ENCODE assay signal across 21 cellular contexts in genomic region chr7:45054442-45054841, GRCh38. TPM values are rescaled to one million over a fixed set of nuclear protein-coding genes. Genes with fewer than 3 reads are reported as not detected.
DNase-seq lines count a peak whose midpoint lies in the region; ATAC-seq and TF ChIP-seq lines count a peak whose summit lies in the region.
"Had no signal": no experiment of that assay in that cellular context is flagged by ENCODE, and none has a peak within 500 bp of the region (broad histone marks: within the 10 kb centered on the region; RNA-seq: fewer than 3 reads in every experiment).

No MANE protein-coding gene starts in this region.

- no peaks in the 10 kb centered on the region for H3K27me3 Mint-ChIP-seq in activated T-cell treated with anti-CD3 and anti-CD28 coated beads, Interleukin-2, amount 50 U/mL, for 72 hours (ENCODE audit: low read depth)
- H3K27me3 Mint-ChIP-seq in chondrocyte (ENCODE audit: low read depth) (no peaks in the 10 kb centered on the region), osteocyte (ENCODE audit: unreplicated experiment) (no peaks in the 10 kb centered on the region)
- H3K27me3 Mint-ChIP-seq: activated naive CD8-positive, alpha-beta T cell treated with anti-CD3 and anti-CD28 coated beads, Interleukin-2, amount 10 ng/mL, durations not matched to agents 7 days and 5 days had no signal

- no peak for ATAC-seq in activated T-cell treated with anti-CD3 and anti-CD28 coated beads, Interleukin-2, amount 50 U/mL, for 72 hours (replicated peaks in 1 of 2)
- ATAC-seq in GM21526 (IDR thresholded peaks at IDR 0.05; ENCODE audit: low FRiP score, unreplicated experiment) = no peak
- ATAC-seq: HCT116, HepG2 had no signal

- H3K4me1 Mint-ChIP-seq in activated T-cell treated with anti-CD3 and anti-CD28 coated beads, Interleukin-2, amount 50 U/mL, for 72 hours (ENCODE audit: low read depth) = peaks cover 55% of the 10 kb centered on the region
- H3K4me1 Mint-ChIP-seq in chondrocyte (ENCODE audit: low read depth) (no peaks in the 10 kb centered on the region), osteocyte (ENCODE audit: unreplicated experiment) (peaks cover 11% of the 10 kb centered on the region)

- H3K9me3 Mint-ChIP-seq in activated T-cell treated with anti-CD3 and anti-CD28 coated beads, Interleukin-2, amount 50 U/mL, for 72 hours = peaks cover 0 to 2% of the 10 kb centered on the region in 2 donors
- H3K9me3 Mint-ChIP-seq in chondrocyte (ENCODE audit: low read depth) (peaks cover 3% of the 10 kb centered on the region), osteocyte (ENCODE audit: unreplicated experiment) (no peaks in the 10 kb centered on the region)
- H3K9me3 Mint-ChIP-seq: activated naive CD8-positive, alpha-beta T cell treated with anti-CD3 and anti-CD28 coated beads, Interleukin-2, amount 10 ng/mL, durations not matched to agents 7 days and 5 days had no signal

- DNase-seq in activated T-cell treated with anti-CD3 and anti-CD28 coated beads, Interleukin-2, amount 50 U/mL, for 72 hours = no peak
- no peak for DNase-seq in activated T-cell treated with anti-CD3 and anti-CD28 coated beads, Interleukin-2, amount 50 U/mL, for 48 hours
- DNase-seq in G401 (ENCODE audit: low spot score) = peak; percentile 65
- DNase-seq in chondrocyte (ENCODE audit: low spot score) = peak; percentile 48
- no peak for DNase-seq in osteocyte (ENCODE audit: extremely low spot score, unreplicated experiment)
- no peak for DNase-seq in NCI-H1105 treated with DMSO at 0.1 percent for 48 hours (lab: John Stamatoyannopoulos, UW)
- DNase-seq in NCI-H82 (lab: John Stamatoyannopoulos, UW) = no peak
- DNase-seq: activated CD4-positive, alpha-beta T cell treated with anti-CD3 and anti-CD28 coated beads, Interleukin-2, amount 50 U/mL, for 1 hour; activated CD8-positive, alpha-beta memory T cell treated with anti-CD3 and anti-CD28 coated beads, Interleukin-2, amount 50 U/mL, for 48 hours; activated naive CD8-positive, alpha-beta T cell treated with anti-CD3 and anti-CD28 coated beads, Interleukin-2, amount 10 ng/mL, durations not matched to agents 7 days and 5 days; cerebellar nuclear complex; NCI-H1048; NCI-H187 treated with DMSO at 0.1 percent for 48 hours; NCI-H524 treated with DMSO at 0.1 percent for 48 hours; nucleus accumbens; retina; stimulated activated naive CD4-positive, alpha-beta T cell treated with Interleukin-2 at 50 U/mL for 16 hours had no signal

- peak overlapping the region; percentile 10 for H3K27ac Mint-ChIP-seq in activated T-cell treated with anti-CD3 and anti-CD28 coated beads, Interleukin-2, amount 50 U/mL, for 72 hours
- no peak overlapping the region for H3K27ac Mint-ChIP-seq in chondrocyte (ENCODE audit: unreplicated experiment)
- peak overlapping the region; percentile 56 for H3K27ac Mint-ChIP-seq in osteocyte (ENCODE audit: unreplicated experiment)
- H3K27ac Mint-ChIP-seq: activated naive CD8-positive, alpha-beta T cell treated with anti-CD3 and anti-CD28 coated beads, Interleukin-2, amount 10 ng/mL, durations not matched to agents 7 days and 5 days had no signal

- H3K36me3 Mint-ChIP-seq in activated T-cell treated with anti-CD3 and anti-CD28 coated beads, Interleukin-2, amount 50 U/mL, for 72 hours (ENCODE audit: insufficient read depth in 2 of 2) = peaks cover 5 to 26% of the 10 kb centered on the region in 2 donors
- H3K36me3 Mint-ChIP-seq in chondrocyte (ENCODE audit: low read depth) = peaks cover 2% of the 10 kb centered on the region
- peaks cover 11% of the 10 kb centered on the region for H3K36me3 Mint-ChIP-seq in osteocyte (ENCODE audit: unreplicated experiment)

- in situ Hi-C loops in G401 (cut with HindIII; ENCODE audit: low sequenced_read_pairs) = no loop called here

- H3K4me3 Mint-ChIP-seq in activated T-cell treated with anti-CD3 and anti-CD28 coated beads, Interleukin-2, amount 50 U/mL, for 72 hours = no peak overlapping the region
- H3K4me3 Mint-ChIP-seq in chondrocyte (ENCODE audit: unreplicated experiment) (no peak overlapping the region), osteocyte (ENCODE audit: unreplicated experiment) (no peak overlapping the region)
- H3K4me3 Mint-ChIP-seq: activated naive CD8-positive, alpha-beta T cell treated with anti-CD3 and anti-CD28 coated beads, Interleukin-2, amount 10 ng/mL, durations not matched to agents 7 days and 5 days had no signal

- no peak for TF ChIP-seq CTCF in chondrocyte (IDR thresholded peaks at IDR 0.05)
- no peak for TF ChIP-seq CTCF in osteocyte (IDR thresholded peaks at IDR 0.05)

RNA-seq across cellular contexts. Expression of gene NACAD, which starts 34.3 kb away (rescaled TPM):
- total RNA-seq in activated T-cell treated with anti-CD3 and anti-CD28 coated beads, Interleukin-2, amount 50 U/mL, for 72 hours = under 1 TPM; 0.36 to 0.76 TPM
- not detected in 2 replicates for total RNA-seq in G401 (2014; rRNA removed; shearing (Covaris generic))
- total RNA-seq in chondrocyte (12.4 to 21.9 TPM (median 19.0 TPM) in 3 replicates), osteocyte (9.6 and 10.5 TPM in 2 replicates)
- total RNA-seq: HepG2; T-helper 1 cell treated with Interleukin-12 subunit alpha and Interleukin-12 subunit beta and Interleukin-4 antibody, amounts not matched to agents 30 ng/mL and 1 ng/mL, for 36 hours had no signal

RNA-seq across cellular contexts. Expression of gene CCM2, which starts 54.4 kb away (rescaled TPM):
- 100 to 1,000 TPM in 1 of 2 donors, 10 to 100 TPM in 1; 94.2 to 109 TPM for total RNA-seq in activated T-cell treated with anti-CD3 and anti-CD28 coated beads, Interleukin-2, amount 50 U/mL, for 72 hours
- 30.2 and 34.2 TPM in 2 replicates for total RNA-seq in G401 (2014; rRNA removed; shearing (Covaris generic))
- total RNA-seq in chondrocyte (43.7 to 53.7 TPM (median 47.8 TPM) in 3 replicates), osteocyte (41.4 and 42.3 TPM in 2 replicates)

RNA-seq across cellular contexts. Expression of gene TBRG4, which starts 57.1 kb away (rescaled TPM):
- total RNA-seq in activated T-cell treated with anti-CD3 and anti-CD28 coated beads, Interleukin-2, amount 50 U/mL, for 72 hours = 100 to 1,000 TPM; 107 to 118 TPM
- total RNA-seq in G401 (2014; rRNA removed; shearing (Covaris generic)) = 133 and 136 TPM in 2 replicates
- total RNA-seq in chondrocyte (39.5 to 45.7 TPM (median 43.7 TPM) in 3 replicates), osteocyte (54.9 and 60.0 TPM in 2 replicates)

Comparison
In these comparisons a context has a peak if more than half of its experiments do, and no peak if none do; other contexts are left out.
1. DNase-seq: peak in G401 (single experiment) and chondrocyte (single experiment); none in activated T-cell treated with anti-CD3 and anti-CD28 coated beads, Interleukin-2, amount 50 U/mL, for 72 hours (0 of 2), activated T-cell treated with anti-CD3 and anti-CD28 coated beads, Interleukin-2, amount 50 U/mL, for 48 hours (0 of 2), osteocyte (single experiment), NCI-H1105 treated with DMSO at 0.1 percent for 48 hours (single experiment) and NCI-H82 (single experiment).